Comparison of ENCODE assay signal across 12 cellular contexts in genomic region chr2:134189009-134189717, GRCh38.
DNase-seq lines count a peak whose midpoint lies in the region; ATAC-seq and TF ChIP-seq lines count a peak whose summit lies in the region.
"Had no signal": no experiment of that assay in that cellular context is flagged by ENCODE, and none has a peak within 500 bp of the region (broad histone marks: within the 10 kb centered on the region; RNA-seq: fewer than 3 reads in every experiment).

No MANE protein-coding gene starts in this region.

- WGBS in SK-N-SH (ENCODE audit: low lambda C conversion rate) = 82% methylated on average over 4 of the region's 6 CpGs

- H3K27me3 ChIP-seq in SK-N-SH (ENCODE audit: insufficient read depth) = no peaks in the 10 kb centered on the region

- POLR2A ChIA-PET in SK-N-SH (lab: Yijun Ruan, JAX) = no interaction called here

- TF ChIP-seq EP300 in SK-N-SH (IDR thresholded peaks at IDR 0.05; ENCODE audit: borderline replicate concordance in 1 of 2, low read depth in 1 of 2, low read length in 1 of 2) = no peak

- DNase-seq in GM03348 (ENCODE audit: low spot score) = peak; percentile 68
- DNase-seq in NCI-H2196 (lab: John Stamatoyannopoulos, UW; ENCODE audit: unreplicated experiment) = peak; percentile 83
- DNase-seq in epidermal melanocyte (ENCODE audit: insufficient read length, low spot score) = peak; percentile 44
- no peak for DNase-seq in naive B cell
- no peak for DNase-seq in hypothalamus (lab: John Stamatoyannopoulos, UW)
- DNase-seq in Kasumi-1 (lab: John Stamatoyannopoulos, UW) = no peak
- DNase-seq in posterior vena cava (ENCODE audit: low spot score) = no peak
- no peak for DNase-seq in SK-N-SH
- DNase-seq: left cardiac atrium, NCI-H1105, SW 1271 had no signal

- H3K4me3 ChIP-seq in SK-N-SH (ENCODE audit: low read depth in 2 of 2, low read length in 1 of 2) = no peak overlapping the region

- CTCF ChIA-PET in SK-N-SH (lab: Yijun Ruan, JAX) = interaction anchor here (0.7 to 2.4 kb wide), 4 partner anchors 11 to 57 kb away, joined by 3 to 7 read pairs (median 4); no protein-coding TSS in a partner anchor

- no peaks in the 10 kb centered on the region for H3K36me3 ChIP-seq in SK-N-SH (replicated peaks in 1 of 2; ENCODE audit: control insufficient read depth in 1 of 2, insufficient read depth in 2 of 2, low read length in 1 of 2)

- ATAC-seq in naive B cell (ENCODE audit: low read depth in 2 of 2) = no peak
- ATAC-seq: stimulated activated memory B cell treated with anti-CD40 and anti-IgM and Interleukin-4, amounts not matched to agents 10 μg/mL and 1 μg/mL and 100 μg/mL, for 72 hours had no signal

- no peaks in the 10 kb centered on the region for H3K27me3 Mint-ChIP-seq in naive B cell
- H3K27me3 Mint-ChIP-seq: stimulated activated memory B cell treated with anti-CD40 and anti-IgM and Interleukin-4, amounts not matched to agents 10 μg/mL and 1 μg/mL and 100 μg/mL, for 72 hours had no signal

- H3F3A ChIP-seq in SK-N-SH (replicated peaks; ENCODE audit: insufficient read depth) = no peaks in the 10 kb centered on the region

- peaks cover 67 to 79% (median 72%) of the 10 kb centered on the region in 3 donors for H3K4me1 Mint-ChIP-seq in naive B cell

- peak overlapping the region in 5 of 6 donors; percentile 0 to 83 (median 60) for H3K27ac Mint-ChIP-seq in naive B cell

- H3K9me2 ChIP-seq in SK-N-SH = no peaks in the 10 kb centered on the region

- peaks cover 0 to 5% (median 2%) of the 10 kb centered on the region in 7 donors for H3K9me3 Mint-ChIP-seq in naive B cell

- no peak overlapping the region for H2AFZ ChIP-seq in SK-N-SH (ENCODE audit: low read depth)

- no peaks in the 10 kb centered on the region for H3K9me3 ChIP-seq in SK-N-SH

- TF ChIP-seq RAD21 in SK-N-SH (IDR thresholded peaks at IDR 0.05; ENCODE audit: low read length) = no peak

- no peak overlapping the region for H3K27ac ChIP-seq in SK-N-SH (ENCODE audit: low read depth in 2 of 2, low read length in 1 of 2)

- H3K4me3 Mint-ChIP-seq in naive B cell = no peak overlapping the region
- H3K4me3 Mint-ChIP-seq: stimulated activated memory B cell treated with anti-CD40 and anti-IgM and Interleukin-4, amounts not matched to agents 10 μg/mL and 1 μg/mL and 100 μg/mL, for 72 hours had no signal

- 0 out of 2 replicates have a peak, but pooled peaks cover 2% of the 10 kb centered on the region for H4K20me1 ChIP-seq in SK-N-SH (ENCODE audit: insufficient read depth)

- peaks cover 0 to 6% of the 10 kb centered on the region in 2 experiments; a peak in 1 of 4 replicates for H3K4me1 ChIP-seq in SK-N-SH (ENCODE audit: control insufficient read depth in 1 of 2, insufficient read depth in 2 of 2, low read depth in 1 of 2, low read length in 1 of 2)

- peaks cover 26 to 32% of the 10 kb centered on the region in 2 donors for H3K36me3 Mint-ChIP-seq in naive B cell

- H3K9ac ChIP-seq in SK-N-SH = no peak overlapping the region

- no peak for TF ChIP-seq CTCF in SK-N-SH (IDR thresholded peaks at IDR 0.05)

- intact Hi-C loops in posterior vena cava (cut with DNase I) = no loop called here

- H3K4me2 ChIP-seq in SK-N-SH = no peak overlapping the region

- H3K79me2 ChIP-seq in SK-N-SH (ENCODE audit: insufficient read depth) = peaks cover 2% of the 10 kb centered on the region; the same call in 1 of the 2 replicates

TF ChIP-seq in SK-N-SH, 30 proteins besides CTCF, POLR2A, EP300 and RAD21:
- no peak for TF ChIP-seq TAF1 (IDR thresholded peaks at IDR 0.05; ENCODE audit: borderline replicate concordance, low read depth, low read length)
- TF ChIP-seq RFX5 (IDR thresholded peaks at IDR 0.05; ENCODE audit: low read length) = no peak
- no peak for TF ChIP-seq ELF1 (IDR thresholded peaks at IDR 0.05)
- TF ChIP-seq EZH2phosphoT487 (IDR thresholded peaks at IDR 0.05; ENCODE audit: borderline replicate concordance, low read depth) = no peak
- no peak for TF ChIP-seq POLR2AphosphoS5 (IDR thresholded peaks at IDR 0.05; ENCODE audit: low read depth, low read length)

Comparison
In these comparisons a context has a peak if more than half of its experiments do, and no peak if none do; other contexts are left out.
1. DNase-seq: peak in GM03348 (single experiment), NCI-H2196 (single experiment) and epidermal melanocyte (single experiment); none in naive B cell (single experiment), hypothalamus (0 of 51), Kasumi-1 (0 of 2), posterior vena cava (single experiment) and SK-N-SH (single experiment).